Comparison of ENCODE assay signal across 1 cellular context in the genomic region with DNA sequence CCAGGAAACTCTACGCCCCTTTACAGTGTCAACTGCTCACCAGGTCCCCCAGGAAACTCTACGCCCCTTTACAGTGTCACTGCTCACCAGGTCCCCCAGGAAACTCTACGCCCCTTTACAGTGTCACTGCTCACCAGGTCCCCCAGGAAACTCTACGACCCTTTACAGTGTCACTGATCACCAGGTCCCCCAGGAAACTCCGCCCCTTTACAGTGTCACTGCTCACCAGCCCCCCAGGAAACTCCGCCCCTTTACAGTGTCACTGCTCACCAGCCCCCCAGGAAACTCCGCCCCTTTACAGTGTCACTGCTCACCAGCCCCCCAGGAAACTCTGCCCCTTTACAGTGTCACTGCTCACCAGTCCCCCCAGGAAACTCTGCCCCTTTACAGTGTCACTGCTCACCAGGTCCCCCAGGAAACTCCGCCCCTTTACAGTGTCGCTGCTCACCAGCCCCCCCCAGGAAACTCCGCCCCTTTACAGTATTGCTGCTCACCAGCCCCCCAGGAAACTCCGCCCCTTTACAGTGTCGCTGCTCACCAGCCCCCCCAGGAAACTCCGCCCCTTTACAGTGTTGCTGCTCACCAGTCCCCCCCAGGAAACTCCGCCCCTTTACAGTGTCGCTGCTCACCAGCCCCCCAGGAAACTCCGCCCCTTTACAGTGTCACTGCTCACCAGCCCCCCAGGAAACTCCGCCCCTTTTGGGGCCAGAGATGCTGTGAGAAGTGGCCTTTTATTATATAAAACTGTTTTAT.
TF ChIP-seq lines count a peak whose summit lies in the region.
"Not testable (repeated sequence)": the region's sequence is repeated elsewhere in the genome, so short reads cannot be mapped to it uniquely, and the experiment has no call there.

No MANE protein-coding gene starts in this region.

TF ChIP-seq in K562, 482 proteins besides CTCF, POLR2A, EP300 and RAD21:
- TF ChIP-seq, protein P1, sequence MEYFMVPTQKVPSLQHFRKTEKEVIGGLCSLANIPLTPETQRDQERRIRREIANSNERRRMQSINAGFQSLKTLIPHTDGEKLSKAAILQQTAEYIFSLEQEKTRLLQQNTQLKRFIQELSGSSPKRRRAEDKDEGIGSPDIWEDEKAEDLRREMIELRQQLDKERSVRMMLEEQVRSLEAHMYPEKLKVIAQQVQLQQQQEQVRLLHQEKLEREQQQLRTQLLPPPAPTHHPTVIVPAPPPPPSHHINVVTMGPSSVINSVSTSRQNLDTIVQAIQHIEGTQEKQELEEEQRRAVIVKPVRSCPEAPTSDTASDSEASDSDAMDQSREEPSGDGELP (CRISPR knock-in tag; IDR thresholded peaks at IDR 0.05; ENCODE audit: borderline replicate concordance), result peak; percentile 15; the same call in 1 of the 2 replicates
- TF ChIP-seq HCFC1 (IDR thresholded peaks at IDR 0.05; ENCODE audit: low read depth, low read length) (peak; percentile 48; the same call in 1 of the 2 replicates), ZBTB40 (IDR thresholded peaks at IDR 0.05) (peak; percentile 50; the same call in 1 of the 2 replicates), ZBTB7A (IDR thresholded peaks at IDR 0.05; ENCODE audit: borderline replicate concordance, control insufficient read depth, low read depth, low read length) (peak; percentile 31; the same call in 1 of the 2 replicates), CREM (IDR thresholded peaks at IDR 0.05; ENCODE audit: low read depth) (peak; percentile 32; the same call in 1 of the 2 replicates), ZBTB11 (CRISPR knock-in tag; IDR thresholded peaks at IDR 0.05) (peak in 1 of 3 experiments; percentile 96; a peak in 2 of 6 replicates), CREB1 (CRISPR knock-in tag; IDR thresholded peaks at IDR 0.05) (peak; percentile 39; the same call in 1 of the 2 replicates), ZNF740 (CRISPR knock-in tag; IDR thresholded peaks at IDR 0.05) (peak; percentile 70; the same call in 1 of the 2 replicates), ZNF740 (tag; IDR thresholded peaks at IDR 0.05) (peak in 1 of 2 experiments; percentile 60; a peak in 1 of 4 replicates), GABPB1 (CRISPR knock-in tag; IDR thresholded peaks at IDR 0.05) (peak; percentile 81; the same call in 1 of the 2 replicates), GABPA (tag; conservative IDR thresholded peaks at IDR 0.05; ENCODE audit: low read depth) (peak; percentile 69)
- TF ChIP-seq ZBTB40 (CRISPR knock-in tag; IDR thresholded peaks at IDR 0.05); CREB1 (IDR thresholded peaks at IDR 0.05): not testable (repeated sequence)
- TF ChIP-seq, protein P2, sequence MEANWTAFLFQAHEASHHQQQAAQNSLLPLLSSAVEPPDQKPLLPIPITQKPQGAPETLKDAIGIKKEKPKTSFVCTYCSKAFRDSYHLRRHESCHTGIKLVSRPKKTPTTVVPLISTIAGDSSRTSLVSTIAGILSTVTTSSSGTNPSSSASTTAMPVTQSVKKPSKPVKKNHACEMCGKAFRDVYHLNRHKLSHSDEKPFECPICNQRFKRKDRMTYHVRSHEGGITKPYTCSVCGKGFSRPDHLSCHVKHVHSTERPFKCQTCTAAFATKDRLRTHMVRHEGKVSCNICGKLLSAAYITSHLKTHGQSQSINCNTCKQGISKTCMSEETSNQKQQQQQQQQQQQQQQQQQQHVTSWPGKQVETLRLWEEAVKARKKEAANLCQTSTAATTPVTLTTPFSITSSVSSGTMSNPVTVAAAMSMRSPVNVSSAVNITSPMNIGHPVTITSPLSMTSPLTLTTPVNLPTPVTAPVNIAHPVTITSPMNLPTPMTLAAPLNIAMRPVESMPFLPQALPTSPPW (CRISPR knock-in tag; IDR thresholded peaks at IDR 0.05), result peak; percentile 68
- TF ChIP-seq, protein P3, sequence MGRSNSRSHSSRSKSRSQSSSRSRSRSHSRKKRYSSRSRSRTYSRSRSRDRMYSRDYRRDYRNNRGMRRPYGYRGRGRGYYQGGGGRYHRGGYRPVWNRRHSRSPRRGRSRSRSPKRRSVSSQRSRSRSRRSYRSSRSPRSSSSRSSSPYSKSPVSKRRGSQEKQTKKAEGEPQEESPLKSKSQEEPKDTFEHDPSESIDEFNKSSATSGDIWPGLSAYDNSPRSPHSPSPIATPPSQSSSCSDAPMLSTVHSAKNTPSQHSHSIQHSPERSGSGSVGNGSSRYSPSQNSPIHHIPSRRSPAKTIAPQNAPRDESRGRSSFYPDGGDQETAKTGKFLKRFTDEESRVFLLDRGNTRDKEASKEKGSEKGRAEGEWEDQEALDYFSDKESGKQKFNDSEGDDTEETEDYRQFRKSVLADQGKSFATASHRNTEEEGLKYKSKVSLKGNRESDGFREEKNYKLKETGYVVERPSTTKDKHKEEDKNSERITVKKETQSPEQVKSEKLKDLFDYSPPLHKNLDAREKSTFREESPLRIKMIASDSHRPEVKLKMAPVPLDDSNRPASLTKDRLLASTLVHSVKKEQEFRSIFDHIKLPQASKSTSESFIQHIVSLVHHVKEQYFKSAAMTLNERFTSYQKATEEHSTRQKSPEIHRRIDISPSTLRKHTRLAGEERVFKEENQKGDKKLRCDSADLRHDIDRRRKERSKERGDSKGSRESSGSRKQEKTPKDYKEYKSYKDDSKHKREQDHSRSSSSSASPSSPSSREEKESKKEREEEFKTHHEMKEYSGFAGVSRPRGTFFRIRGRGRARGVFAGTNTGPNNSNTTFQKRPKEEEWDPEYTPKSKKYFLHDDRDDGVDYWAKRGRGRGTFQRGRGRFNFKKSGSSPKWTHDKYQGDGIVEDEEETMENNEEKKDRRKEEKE (IDR thresholded peaks at IDR 0.05; ENCODE audit: borderline replicate concordance in 1 of 2, control insufficient read depth in 1 of 2, low read depth in 2 of 2, low read length in 1 of 2), result 0 out of 4 replicates have a peak, but pooled peaks of 1 of the 2 experiments have one; percentile 78
